ENCODE assay signal across 23 cellular contexts in the genomic region with DNA sequence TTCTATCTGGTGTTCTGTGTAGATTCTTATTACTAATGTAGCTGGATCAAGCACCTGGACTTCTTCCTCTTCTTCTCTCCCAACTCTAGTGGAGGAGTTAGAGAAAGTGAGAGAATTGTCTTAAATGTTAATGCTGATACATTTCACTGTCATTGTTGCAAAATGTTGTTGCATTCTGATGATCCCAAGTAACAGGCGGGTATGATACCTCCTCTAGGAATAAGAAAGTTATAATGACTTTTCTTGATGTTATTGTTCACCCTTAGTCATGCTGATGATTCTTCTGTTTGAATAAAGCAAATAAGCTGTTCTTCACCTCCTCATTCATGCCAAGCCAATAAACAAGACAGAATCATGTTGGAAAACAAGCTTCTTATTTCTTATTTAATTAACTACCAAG. TPM values are rescaled to one million over a fixed set of nuclear protein-coding genes. Genes with fewer than 3 reads are reported as not detected.
"Had no signal": no experiment of that assay in that cellular context is flagged by ENCODE, and none has a peak within 500 bp of the region (broad histone marks: within the 10 kb centered on the region; RNA-seq: fewer than 3 reads in every experiment).

No MANE protein-coding gene starts in this region.

- H3K4me3 Mint-ChIP-seq: endodermal cell; memory B cell; naive thymus-derived CD4-positive, alpha-beta T cell; nephron progenitor cell had no signal

- H3K9me3 Mint-ChIP-seq: endodermal cell, nephron progenitor cell had no signal

- H3K27ac Mint-ChIP-seq: endodermal cell; memory B cell; naive thymus-derived CD4-positive, alpha-beta T cell; nephron progenitor cell had no signal

- H3K9me3 ChIP-seq: colonic mucosa, lower lobe of right lung, prostate gland, stomach, thoracic aorta, transverse colon had no signal

- H3K27me3 Mint-ChIP-seq: memory B cell had no signal

- H3K27ac ChIP-seq: colonic mucosa, lower lobe of right lung, parathyroid adenoma, prostate gland, skin epidermis, thoracic aorta had no signal

- H3K36me3 ChIP-seq: colonic mucosa, lower lobe of right lung, prostate gland, stomach, thoracic aorta, transverse colon had no signal

- H3K4me1 ChIP-seq: colonic mucosa, parathyroid adenoma, prostate gland had no signal

- H3K27me3 ChIP-seq: colonic mucosa, transverse colon had no signal

- DNase-seq: cerebellar nuclear complex; colonic mucosa; dermis blood vessel endothelial cell; endodermal cell; foreskin melanocyte; head of caudate nucleus; hypothalamus; kidney glomerular epithelial cell; lower lobe of right lung; naive thymus-derived CD4-positive, alpha-beta T cell; nephron progenitor cell; stimulated activated CD4-positive, alpha-beta T cell treated with anti-CD3 and anti-CD28 coated beads, Interleukin-12 subunit alpha, Interleukin-12 subunit beta, amount 100 ng/mL, for 4 hours; stimulated activated naive CD4-positive, alpha-beta T cell; stomach; substantia nigra; transverse colon had no signal

- H3K4me1 Mint-ChIP-seq: memory B cell; naive thymus-derived CD4-positive, alpha-beta T cell had no signal

- H3K36me3 Mint-ChIP-seq: memory B cell; naive thymus-derived CD4-positive, alpha-beta T cell had no signal

- H3K4me3 ChIP-seq: colonic mucosa, lower lobe of right lung, prostate gland, skin epidermis, stomach, thoracic aorta, transverse colon had no signal

RNA-seq across cellular contexts. Expression of gene CHRM2, which starts 9.1 kb away (rescaled TPM):
- total RNA-seq: dermis blood vessel endothelial cell; endodermal cell; endothelial cell of umbilical vein; naive thymus-derived CD4-positive, alpha-beta T cell; sciatic nerve; thoracic aorta had no signal
